ENCODE assay signal across 17 cellular contexts in the genomic region with DNA sequence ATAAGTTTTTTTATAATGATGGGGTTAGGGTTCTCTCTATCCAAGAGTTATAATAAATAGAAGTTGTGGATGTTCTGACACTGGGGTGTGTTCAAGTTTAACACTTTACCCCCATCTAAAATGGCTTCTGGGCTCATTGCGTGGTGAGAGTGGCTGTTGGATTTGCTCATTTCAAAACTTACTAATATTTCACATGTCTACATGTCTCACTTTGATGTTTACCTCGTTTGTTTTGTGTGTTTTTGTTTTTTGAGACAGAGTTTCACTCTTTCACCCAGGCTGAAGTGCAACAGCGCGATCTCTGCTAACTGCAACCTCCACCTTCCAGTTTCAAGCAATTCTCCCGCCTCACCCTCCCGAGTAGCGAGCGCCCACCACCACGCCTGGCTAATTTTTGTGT. TPM values are rescaled to one million over a fixed set of nuclear protein-coding genes. Genes with fewer than 3 reads are reported as not detected.
DNase-seq lines count a peak whose midpoint lies in the region; ATAC-seq, FAIRE-seq and TF ChIP-seq lines count a peak whose summit lies in the region.
"Had no signal": no experiment of that assay in that cellular context is flagged by ENCODE, and none has a peak within 500 bp of the region (broad histone marks: within the 10 kb centered on the region; RNA-seq: fewer than 3 reads in every experiment).

No MANE protein-coding gene starts in this region.

- intact Hi-C loops in activated CD4-positive, alpha-beta T cell treated with anti-CD3 and anti-CD28 coated beads, Interleukin-2, amount 10 ng/mL, durations not matched to agents 24 days and 14 days (cut with micrococcal nuclease) = loop anchor here (5.0 to 10.0 kb wide), 2 partner anchors 64 to 122 kb away; partner anchors contain the start of gene RRP1
- intact Hi-C loops in natural killer cell (cut with micrococcal nuclease) = no loop called here
- intact Hi-C loops in aorta (cut with DNase I) = no loop called here
- intact Hi-C loops in HepG2 (cut with micrococcal nuclease; ENCODE audit: unreplicated experiment) = no loop called here

- no peak for TF ChIP-seq RAD21 in HepG2 (CRISPR knock-in tag; IDR thresholded peaks at IDR 0.05)

- 90 to 91% methylated on average over 9 of the region's 9 CpGs for WGBS in aorta, 2 donors
- WGBS in HepG2 (ENCODE audit: low lambda C conversion rate) = 95% methylated on average over 9 of the region's 9 CpGs

- no peak for ATAC-seq in natural killer cell treated with Interleukin-12 subunit alpha and Interleukin-12 subunit beta and Interleukin-15 and Interleukin-18, amount 100 ng/mL, for 72 hours
- ATAC-seq in natural killer cell (no peak), aorta (ENCODE audit: low FRiP score) (no peak), HepG2 (no peak)
- ATAC-seq in activated CD8-positive, alpha-beta T cell treated with anti-CD3 and anti-CD28 coated beads, Interleukin-2, amount 10 ng/mL, durations not matched to agents 7 days and 5 days = no peak
- ATAC-seq in naive thymus-derived CD8-positive, alpha-beta T cell = no peak

- peaks cover 58% of the 10 kb centered on the region for H3K36me3 Mint-ChIP-seq in activated CD4-positive, alpha-beta T cell treated with anti-CD3 and anti-CD28 coated beads, Interleukin-2, amount 10 ng/mL, durations not matched to agents 24 days and 14 days (ENCODE audit: low read depth)
- peaks cover 24% of the 10 kb centered on the region for H3K36me3 Mint-ChIP-seq in natural killer cell treated with Interleukin-12 subunit alpha and Interleukin-12 subunit beta and Interleukin-15 and Interleukin-18, amount 100 ng/mL, for 72 hours
- no peaks in the 10 kb centered on the region for H3K36me3 Mint-ChIP-seq in natural killer cell
- H3K36me3 Mint-ChIP-seq in activated CD8-positive, alpha-beta T cell treated with anti-CD3 and anti-CD28 coated beads, Interleukin-2, amount 10 ng/mL, durations not matched to agents 7 days and 5 days (ENCODE audit: low read depth) = peaks cover 64% of the 10 kb centered on the region
- H3K36me3 Mint-ChIP-seq in naive thymus-derived CD8-positive, alpha-beta T cell = peaks cover 0 to 58% (median 15%) of the 10 kb centered on the region in 3 donors

- TF ChIP-seq CTCF in natural killer cell (IDR thresholded peaks at IDR 0.05) (no peak), HepG2 (CRISPR knock-in tag; IDR thresholded peaks at IDR 0.05) (no peak)

- H3K4me1 ChIP-seq in aorta (ENCODE audit: control insufficient read depth in 1 of 2, insufficient read depth in 2 of 2, low read length in 2 of 2) = no peaks in the 10 kb centered on the region
- H3K4me1 ChIP-seq in HepG2 (ENCODE audit: insufficient read depth, low read length) = peaks cover 46% of the 10 kb centered on the region

- no peak overlapping the region for H3K4me2 ChIP-seq in HepG2 (ENCODE audit: low read depth, low read length)
- H3K4me2 ChIP-seq: KMS-11 had no signal

- no peak for FAIRE-seq in HepG2 (lab: Jason Lieb, UNC)
- FAIRE-seq: GM19239 had no signal

- no peak overlapping the region for H3K9ac ChIP-seq in HepG2 (ENCODE audit: insufficient read depth, low read depth, low read length)
- H3K9ac ChIP-seq: KMS-11 had no signal

- no peaks in the 10 kb centered on the region for H3K36me3 ChIP-seq in aorta (ENCODE audit: control insufficient read depth in 1 of 2, insufficient read depth in 2 of 2, low read length in 1 of 2)
- peaks cover 10 to 46% of the 10 kb centered on the region in 2 experiments; a peak in 4 of 5 replicates for H3K36me3 ChIP-seq in HepG2 (replicated peaks in 1 of 2; ENCODE audit: control insufficient read depth in 1 of 2, insufficient read depth in 2 of 2, low read length in 2 of 2)

- POLR2A ChIA-PET in activated CD8-positive, alpha-beta T cell treated with anti-CD3 and anti-CD28 coated beads, Interleukin-2, amount 10 ng/mL, durations not matched to agents 7 days and 5 days (lab: Charles Lee) = no interaction called here
- POLR2A ChIA-PET in naive thymus-derived CD8-positive, alpha-beta T cell (lab: Charles Lee) = no interaction called here
- POLR2A ChIA-PET in HepG2 (lab: Yijun Ruan, JAX) = no interaction called here

- BruUV-seq in HepG2 (replicated peaks; lab: Mats Ljungman, UMichigan) = no TSS peak

- no peaks in the 10 kb centered on the region for H3K27me3 Mint-ChIP-seq in activated CD4-positive, alpha-beta T cell treated with anti-CD3 and anti-CD28 coated beads, Interleukin-2, amount 10 ng/mL, durations not matched to agents 24 days and 14 days
- H3K27me3 Mint-ChIP-seq in natural killer cell treated with Interleukin-12 subunit alpha and Interleukin-12 subunit beta and Interleukin-15 and Interleukin-18, amount 100 ng/mL, for 72 hours = no peaks in the 10 kb centered on the region
- no peaks in the 10 kb centered on the region for H3K27me3 Mint-ChIP-seq in natural killer cell (ENCODE audit: low read depth in 2 of 2)
- no peaks in the 10 kb centered on the region for H3K27me3 Mint-ChIP-seq in activated CD8-positive, alpha-beta T cell treated with anti-CD3 and anti-CD28 coated beads, Interleukin-2, amount 10 ng/mL, durations not matched to agents 7 days and 5 days (ENCODE audit: low read depth)
- no peaks in the 10 kb centered on the region for H3K27me3 Mint-ChIP-seq in naive thymus-derived CD8-positive, alpha-beta T cell

- no peaks in the 10 kb centered on the region for H3K9me3 ChIP-seq in aorta (ENCODE audit: control insufficient read depth, low read length)
- H3K9me3 ChIP-seq in HepG2 (ENCODE audit: low read length) = no peaks in the 10 kb centered on the region

- H3K79me2 ChIP-seq in HepG2 (ENCODE audit: insufficient read depth, low read length) = peaks cover 73% of the 10 kb centered on the region

- no peak overlapping the region for H3K4me3 Mint-ChIP-seq in activated CD4-positive, alpha-beta T cell treated with anti-CD3 and anti-CD28 coated beads, Interleukin-2, amount 10 ng/mL, durations not matched to agents 24 days and 14 days
- peak overlapping the region; percentile 20 for H3K4me3 Mint-ChIP-seq in natural killer cell treated with Interleukin-12 subunit alpha and Interleukin-12 subunit beta and Interleukin-15 and Interleukin-18, amount 100 ng/mL, for 72 hours
- no peak overlapping the region for H3K4me3 Mint-ChIP-seq in natural killer cell
- no peak overlapping the region for H3K4me3 Mint-ChIP-seq in activated CD8-positive, alpha-beta T cell treated with anti-CD3 and anti-CD28 coated beads, Interleukin-2, amount 10 ng/mL, durations not matched to agents 7 days and 5 days
- H3K4me3 Mint-ChIP-seq in naive thymus-derived CD8-positive, alpha-beta T cell = no peak overlapping the region

- H2AFZ ChIP-seq in HepG2 (ENCODE audit: low read length) = no peak overlapping the region

- CTCF ChIA-PET in activated CD8-positive, alpha-beta T cell treated with anti-CD3 and anti-CD28 coated beads, Interleukin-2, amount 10 ng/mL, durations not matched to agents 7 days and 5 days (lab: Charles Lee) = interaction anchor here (1.5 kb wide), 1 partner anchor 14 kb away, joined by 3 read pairs; no protein-coding TSS in a partner anchor
- CTCF ChIA-PET in HepG2 (lab: Yijun Ruan, JAX; ENCODE audit: low intra/inter-chr PET ratio, low total read pairs) = no interaction called here

- TF ChIP-seq EP300 in HepG2 (IDR thresholded peaks at IDR 0.05; ENCODE audit: low read depth in 2 of 2, low read length in 2 of 2) = no peak
- TF ChIP-seq EP300 in HepG2 (CRISPR knock-in tag; IDR thresholded peaks at IDR 0.05; ENCODE audit: borderline replicate concordance) = no peak

- no peak for DNase-seq in activated CD4-positive, alpha-beta T cell treated with anti-CD3 and anti-CD28 coated beads, Interleukin-2, amount 10 ng/mL, durations not matched to agents 24 days and 14 days
- DNase-seq in activated CD4-positive, alpha-beta T cell treated with anti-CD3 and anti-CD28 coated beads for 1 hour = no peak
- no peak for DNase-seq in natural killer cell treated with Interleukin-12 subunit alpha and Interleukin-12 subunit beta and Interleukin-15 and Interleukin-18, amount 100 ng/mL, for 72 hours (ENCODE audit: low spot score)
- DNase-seq in natural killer cell (no peak), aorta (no peak), HepG2 (ENCODE audit: low spot score) (no peak)
- no peak for DNase-seq in activated CD8-positive, alpha-beta T cell treated with anti-CD3 and anti-CD28 coated beads, Interleukin-2, amount 10 ng/mL, durations not matched to agents 7 days and 5 days
- DNase-seq in naive thymus-derived CD8-positive, alpha-beta T cell = no peak
- DNase-seq: 8988T, GF-D8, NCI-H1048, NCI-H1436 treated with DMSO at 0.1 percent for 48 hours, NCI-H2081, NCI-H748 treated with DMSO at 0.1 percent for 48 hours, OCI-M1 had no signal

- H3K4me3 ChIP-seq in aorta (ENCODE audit: low read length in 2 of 2) (no peak overlapping the region), HepG2 (replicated peaks in 1 of 3; ENCODE audit: insufficient read depth in 1 of 3, low read depth in 2 of 3, low read length in 3 of 3) (no peak overlapping the region)

- H3K27ac ChIP-seq in aorta (ENCODE audit: low read depth in 1 of 2, low read length in 2 of 2) (no peak overlapping the region), HepG2 (ENCODE audit: extremely low read length, insufficient read depth, low read length) (no peak overlapping the region)
- H3K27ac ChIP-seq: KMS-11 had no signal

- no peaks in the 10 kb centered on the region for H3K9me3 Mint-ChIP-seq in activated CD4-positive, alpha-beta T cell treated with anti-CD3 and anti-CD28 coated beads, Interleukin-2, amount 10 ng/mL, durations not matched to agents 24 days and 14 days
- peaks cover 5% of the 10 kb centered on the region for H3K9me3 Mint-ChIP-seq in natural killer cell treated with Interleukin-12 subunit alpha and Interleukin-12 subunit beta and Interleukin-15 and Interleukin-18, amount 100 ng/mL, for 72 hours
- no peaks in the 10 kb centered on the region for H3K9me3 Mint-ChIP-seq in natural killer cell
- H3K9me3 Mint-ChIP-seq in activated CD8-positive, alpha-beta T cell treated with anti-CD3 and anti-CD28 coated beads, Interleukin-2, amount 10 ng/mL, durations not matched to agents 7 days and 5 days (ENCODE audit: insufficient read depth) = no peaks in the 10 kb centered on the region
- no peaks in the 10 kb centered on the region for H3K9me3 Mint-ChIP-seq in naive thymus-derived CD8-positive, alpha-beta T cell

- H3K27me3 ChIP-seq in aorta (ENCODE audit: control insufficient read depth in 1 of 2, insufficient read depth in 2 of 2, low read length in 1 of 2) (no peaks in the 10 kb centered on the region), HepG2 (ENCODE audit: control insufficient read depth in 1 of 2, insufficient read depth in 2 of 2, low read length in 2 of 2) (no peaks in the 10 kb centered on the region)

- peaks cover 52% of the 10 kb centered on the region for H3K4me1 Mint-ChIP-seq in activated CD4-positive, alpha-beta T cell treated with anti-CD3 and anti-CD28 coated beads, Interleukin-2, amount 10 ng/mL, durations not matched to agents 24 days and 14 days
- peaks cover 40 to 55% of the 10 kb centered on the region in 2 donors for H3K4me1 Mint-ChIP-seq in natural killer cell treated with Interleukin-12 subunit alpha and Interleukin-12 subunit beta and Interleukin-15 and Interleukin-18, amount 100 ng/mL, for 72 hours (ENCODE audit: low read depth in 2 of 2)
- peaks cover 42 to 49% of the 10 kb centered on the region in 2 donors for H3K4me1 Mint-ChIP-seq in natural killer cell
- peaks cover 60% of the 10 kb centered on the region for H3K4me1 Mint-ChIP-seq in activated CD8-positive, alpha-beta T cell treated with anti-CD3 and anti-CD28 coated beads, Interleukin-2, amount 10 ng/mL, durations not matched to agents 7 days and 5 days (ENCODE audit: low read depth)
- H3K4me1 Mint-ChIP-seq in naive thymus-derived CD8-positive, alpha-beta T cell = peaks cover 29 to 74% (median 69%) of the 10 kb centered on the region in 4 donors

- in situ Hi-C loops in HepG2 (cut with HindIII; ENCODE audit: extremely low pct_ligation_motif_present, low pct_unique_long_range_greater_than_20kb) = no loop called here

- H4K20me1 ChIP-seq in HepG2 (ENCODE audit: insufficient read depth, low read length) = peaks cover 2% of the 10 kb centered on the region; the same call in 1 of the 2 replicates

- no peak for TF ChIP-seq POLR2A in HepG2 (IDR thresholded peaks at IDR 0.05; ENCODE audit: insufficient read depth in 1 of 2, low read depth in 2 of 2, low read length in 2 of 2)

- peak overlapping the region; percentile 39 for H3K27ac Mint-ChIP-seq in activated CD4-positive, alpha-beta T cell treated with anti-CD3 and anti-CD28 coated beads, Interleukin-2, amount 10 ng/mL, durations not matched to agents 24 days and 14 days
- H3K27ac Mint-ChIP-seq in natural killer cell treated with Interleukin-12 subunit alpha and Interleukin-12 subunit beta and Interleukin-15 and Interleukin-18, amount 100 ng/mL, for 72 hours = peak overlapping the region in 1 of 2 donors; percentile 31
- H3K27ac Mint-ChIP-seq in natural killer cell = no peak overlapping the region
- peak overlapping the region; percentile 72 for H3K27ac Mint-ChIP-seq in activated CD8-positive, alpha-beta T cell treated with anti-CD3 and anti-CD28 coated beads, Interleukin-2, amount 10 ng/mL, durations not matched to agents 7 days and 5 days
- H3K27ac Mint-ChIP-seq in naive thymus-derived CD8-positive, alpha-beta T cell = peak overlapping the region in 7 of 10 donors; percentile 29 to 71 (median 61)

RNA-seq across cellular contexts. Expression of gene RRP1B, which starts 3.7 kb away (rescaled TPM):
- total RNA-seq in activated CD4-positive, alpha-beta T cell treated with anti-CD3 and anti-CD28 coated beads, Interleukin-2, amount 10 ng/mL, durations not matched to agents 24 days and 14 days = 82.8 and 83.6 TPM in 2 replicates
- total RNA-seq in natural killer cell treated with Interleukin-12 subunit alpha and Interleukin-12 subunit beta and Interleukin-15 and Interleukin-18, amount 100 ng/mL, for 72 hours = 10 to 100 TPM; 38.3 to 81.8 TPM
- 10 to 100 TPM; 18.1 to 28.4 (median 25.0) TPM for total RNA-seq in natural killer cell
- total RNA-seq in activated CD8-positive, alpha-beta T cell treated with anti-CD3 and anti-CD28 coated beads, Interleukin-2, amount 10 ng/mL, durations not matched to agents 7 days and 5 days = 10 to 100 TPM; 57.5 to 58.3 TPM
- 10 to 100 TPM; 39.6 to 39.9 TPM for total RNA-seq in naive thymus-derived CD8-positive, alpha-beta T cell
- polyA plus RNA-seq in naive thymus-derived CD8-positive, alpha-beta T cell = 10 to 100 TPM; 29.0 to 48.4 (median 36.1) TPM
- 10 to 100 TPM; 15.9 to 16.4 TPM for total RNA-seq in aorta
- polyA plus RNA-seq in aorta = 1 to 10 TPM; 4.9 to 5.9 TPM
- total RNA-seq in HepG2 (2016; rRNA removed; fragmentation: Illumina TruSeq; extraction: Trizol) = 46.2 and 58.2 TPM in 2 replicates
- 4.4 and 4.5 TPM in 2 replicates for total RNA-seq in HepG2 (2016; cell fraction: cytosol; rRNA removed; fragmentation: Illumina TruSeq; extraction: Trizol; ENCODE audit: low read depth)
- 45.9 and 49.4 TPM in 2 replicates for total RNA-seq in HepG2 (2016; cell fraction: insoluble cytoplasmic fraction; rRNA removed; fragmentation: Illumina TruSeq; extraction: Trizol)
- total RNA-seq in HepG2 (2016; cell fraction: membrane; rRNA removed; fragmentation: Illumina TruSeq; extraction: Trizol) = 16.5 and 16.9 TPM in 2 replicates
- total RNA-seq in HepG2 (2016; cell fraction: nucleus; rRNA removed; fragmentation: Illumina TruSeq; extraction: Trizol) = 28.8 and 31.8 TPM in 2 replicates
- polyA plus RNA-seq in HepG2 (2011; rRNA removed) = 16.3 TPM in 2 replicates
- polyA plus RNA-seq in HepG2 (2011; cell fraction: cytosol; rRNA removed) = 10.6 and 12.2 TPM in 2 replicates
- 17.2 and 19.0 TPM in 2 replicates for polyA plus RNA-seq in HepG2 (2011; cell fraction: nucleus; rRNA removed)
- 19.7 and 22.4 TPM in 2 replicates for polyA plus RNA-seq in HepG2 (2012)
- 1.9 and 2.3 TPM in 2 replicates for polyA plus RNA-seq in HepG2 (2016; cell fraction: cytosol; fragmentation: Illumina TruSeq; extraction: Trizol; ENCODE audit: low read depth)
- 45.7 and 50.1 TPM in 2 replicates for polyA plus RNA-seq in HepG2 (2016; cell fraction: insoluble cytoplasmic fraction; fragmentation: Illumina TruSeq; extraction: Trizol; ENCODE audit: low read depth)
- 7.9 and 8.4 TPM in 2 replicates for polyA plus RNA-seq in HepG2 (2016; cell fraction: membrane; fragmentation: Illumina TruSeq; extraction: Trizol; ENCODE audit: low read depth)
- polyA plus RNA-seq in HepG2 (2016; cell fraction: nucleus; fragmentation: Illumina TruSeq; extraction: Trizol; ENCODE audit: insufficient read depth, low read depth) = 52.6 and 53.3 TPM in 2 replicates
- polyA minus RNA-seq in HepG2 (2011; rRNA and poly(A)+ RNA removed; ENCODE audit: low replicate concordance) = 26.5 and 39.4 TPM in 2 replicates
- polyA minus RNA-seq in HepG2 (2011; cell fraction: cytosol; rRNA and poly(A)+ RNA removed) = 23.0 and 23.7 TPM in 2 replicates
- polyA minus RNA-seq in HepG2 (2011; cell fraction: nucleus; rRNA and poly(A)+ RNA removed) = 12.1 and 17.0 TPM in 2 replicates

RNA-seq across cellular contexts. Expression of gene HSF2BP, which starts 3.7 kb away (rescaled TPM):
- 1.3 TPM in 2 replicates for total RNA-seq in activated CD4-positive, alpha-beta T cell treated with anti-CD3 and anti-CD28 coated beads, Interleukin-2, amount 10 ng/mL, durations not matched to agents 24 days and 14 days
- total RNA-seq in natural killer cell treated with Interleukin-12 subunit alpha and Interleukin-12 subunit beta and Interleukin-15 and Interleukin-18, amount 100 ng/mL, for 72 hours = 1 to 10 TPM in 1 of 2 donors, under 1 TPM in 1; 0.29 to 1.2 TPM
- total RNA-seq in natural killer cell (under 1 TPM in 2 of 3 donors, not detected in 1; 0.33 to 0.39 TPM), aorta (under 1 TPM in 1 of 2 donors, not detected in 1; 0.51 TPM), HepG2 (2016; rRNA removed; fragmentation: Illumina TruSeq; extraction: Trizol) (1.6 and 2.2 TPM in 2 replicates)
- total RNA-seq in activated CD8-positive, alpha-beta T cell treated with anti-CD3 and anti-CD28 coated beads, Interleukin-2, amount 10 ng/mL, durations not matched to agents 7 days and 5 days = under 1 TPM; 0.18 to 0.24 TPM
- under 1 TPM; 0.66 to 0.68 TPM for total RNA-seq in naive thymus-derived CD8-positive, alpha-beta T cell
- under 1 TPM; 0.22 to 0.64 (median 0.29) TPM for polyA plus RNA-seq in naive thymus-derived CD8-positive, alpha-beta T cell
- polyA plus RNA-seq in aorta (not detected), HepG2 (2011; rRNA removed) (0.63 and 0.67 TPM in 2 replicates)
- 2.9 and 3.0 TPM in 2 replicates for total RNA-seq in HepG2 (2016; cell fraction: cytosol; rRNA removed; fragmentation: Illumina TruSeq; extraction: Trizol; ENCODE audit: low read depth)
- 1.8 and 2.1 TPM in 2 replicates for total RNA-seq in HepG2 (2016; cell fraction: insoluble cytoplasmic fraction; rRNA removed; fragmentation: Illumina TruSeq; extraction: Trizol)
- 1.7 and 2.1 TPM in 2 replicates for total RNA-seq in HepG2 (2016; cell fraction: membrane; rRNA removed; fragmentation: Illumina TruSeq; extraction: Trizol)
- 1.6 and 2.4 TPM in 2 replicates for total RNA-seq in HepG2 (2016; cell fraction: nucleus; rRNA removed; fragmentation: Illumina TruSeq; extraction: Trizol)
- 0.68 and 0.87 TPM in 2 replicates for polyA plus RNA-seq in HepG2 (2011; cell fraction: cytosol; rRNA removed)
- 0.98 and 1.1 TPM in 2 replicates for polyA plus RNA-seq in HepG2 (2011; cell fraction: nucleus; rRNA removed)
- 0.92 and 0.95 TPM in 2 replicates for polyA plus RNA-seq in HepG2 (2012)
- polyA plus RNA-seq in HepG2 (2016; cell fraction: cytosol; fragmentation: Illumina TruSeq; extraction: Trizol; ENCODE audit: low read depth) = 0.49 and 0.50 TPM in 2 replicates
- polyA plus RNA-seq in HepG2 (2016; cell fraction: insoluble cytoplasmic fraction; fragmentation: Illumina TruSeq; extraction: Trizol; ENCODE audit: low read depth) = 1.4 and 1.6 TPM in 2 replicates
- polyA plus RNA-seq in HepG2 (2016; cell fraction: membrane; fragmentation: Illumina TruSeq; extraction: Trizol; ENCODE audit: low read depth) = 0.49 and 0.94 TPM in 2 replicates
- polyA plus RNA-seq in HepG2 (2016; cell fraction: nucleus; fragmentation: Illumina TruSeq; extraction: Trizol; ENCODE audit: insufficient read depth, low read depth) = 0.75 and 1.5 TPM in 2 replicates
- polyA minus RNA-seq in HepG2 (2011; rRNA and poly(A)+ RNA removed; ENCODE audit: low replicate concordance) = 0.48 and 3.0 TPM in 2 replicates
- polyA minus RNA-seq in HepG2 (2011; cell fraction: cytosol; rRNA and poly(A)+ RNA removed) = 0.69 TPM in 1 of 2 replicates, not detected in the other
- polyA minus RNA-seq in HepG2 (2011; cell fraction: nucleus; rRNA and poly(A)+ RNA removed) = 3.1 and 4.4 TPM in 2 replicates

RNA-seq across cellular contexts. Expression of gene PDXK, which starts 55.9 kb away (rescaled TPM):
- total RNA-seq in activated CD4-positive, alpha-beta T cell treated with anti-CD3 and anti-CD28 coated beads, Interleukin-2, amount 10 ng/mL, durations not matched to agents 24 days and 14 days = 138 and 152 TPM in 2 replicates
- total RNA-seq in natural killer cell treated with Interleukin-12 subunit alpha and Interleukin-12 subunit beta and Interleukin-15 and Interleukin-18, amount 100 ng/mL, for 72 hours = 100 to 1,000 TPM in 1 of 2 donors, 10 to 100 TPM in 1; 98.1 to 136 TPM
- total RNA-seq in natural killer cell (10 to 100 TPM; 73.8 to 77.0 (median 74.6) TPM), aorta (10 to 100 TPM; 90.7 to 94.4 TPM), HepG2 (2016; rRNA removed; fragmentation: Illumina TruSeq; extraction: Trizol) (114 and 151 TPM in 2 replicates)
- total RNA-seq in activated CD8-positive, alpha-beta T cell treated with anti-CD3 and anti-CD28 coated beads, Interleukin-2, amount 10 ng/mL, durations not matched to agents 7 days and 5 days = 100 to 1,000 TPM in 1 of 2 experiments, 10 to 100 TPM in 1; 94.5 to 100 TPM
- total RNA-seq in naive thymus-derived CD8-positive, alpha-beta T cell = 10 to 100 TPM; 56.3 to 60.6 TPM
- polyA plus RNA-seq in naive thymus-derived CD8-positive, alpha-beta T cell = 10 to 100 TPM; 27.1 to 36.0 (median 29.6) TPM
- polyA plus RNA-seq in aorta (10 to 100 TPM; 25.8 to 38.2 TPM), HepG2 (2011; rRNA removed) (165 and 184 TPM in 2 replicates)
- total RNA-seq in HepG2 (2016; cell fraction: cytosol; rRNA removed; fragmentation: Illumina TruSeq; extraction: Trizol; ENCODE audit: low read depth) = 28.6 and 35.2 TPM in 2 replicates
- total RNA-seq in HepG2 (2016; cell fraction: insoluble cytoplasmic fraction; rRNA removed; fragmentation: Illumina TruSeq; extraction: Trizol) = 115 and 149 TPM in 2 replicates
- total RNA-seq in HepG2 (2016; cell fraction: membrane; rRNA removed; fragmentation: Illumina TruSeq; extraction: Trizol) = 62.0 and 68.5 TPM in 2 replicates
- total RNA-seq in HepG2 (2016; cell fraction: nucleus; rRNA removed; fragmentation: Illumina TruSeq; extraction: Trizol) = 61.1 and 71.3 TPM in 2 replicates
- 146 and 162 TPM in 2 replicates for polyA plus RNA-seq in HepG2 (2011; cell fraction: cytosol; rRNA removed)
- polyA plus RNA-seq in HepG2 (2011; cell fraction: nucleus; rRNA removed) = 215 and 264 TPM in 2 replicates
- 82.4 and 87.9 TPM in 2 replicates for polyA plus RNA-seq in HepG2 (2012)
- 45.4 and 55.7 TPM in 2 replicates for polyA plus RNA-seq in HepG2 (2016; cell fraction: cytosol; fragmentation: Illumina TruSeq; extraction: Trizol; ENCODE audit: low read depth)
- polyA plus RNA-seq in HepG2 (2016; cell fraction: insoluble cytoplasmic fraction; fragmentation: Illumina TruSeq; extraction: Trizol; ENCODE audit: low read depth) = 135 and 141 TPM in 2 replicates
- 56.2 and 56.5 TPM in 2 replicates for polyA plus RNA-seq in HepG2 (2016; cell fraction: membrane; fragmentation: Illumina TruSeq; extraction: Trizol; ENCODE audit: low read depth)
- 113 and 114 TPM in 2 replicates for polyA plus RNA-seq in HepG2 (2016; cell fraction: nucleus; fragmentation: Illumina TruSeq; extraction: Trizol; ENCODE audit: insufficient read depth, low read depth)
- 159 and 241 TPM in 2 replicates for polyA minus RNA-seq in HepG2 (2011; rRNA and poly(A)+ RNA removed; ENCODE audit: low replicate concordance)
- polyA minus RNA-seq in HepG2 (2011; cell fraction: cytosol; rRNA and poly(A)+ RNA removed) = 48.1 and 61.1 TPM in 2 replicates
- polyA minus RNA-seq in HepG2 (2011; cell fraction: nucleus; rRNA and poly(A)+ RNA removed) = 60.5 and 61.0 TPM in 2 replicates

Comparison
In these comparisons a context has a peak if more than half of its experiments do, and no peak if none do; other contexts are left out.
1. H3K27ac Mint-ChIP-seq: peak in activated CD4-positive, alpha-beta T cell treated with anti-CD3 and anti-CD28 coated beads, Interleukin-2, amount 10 ng/mL, durations not matched to agents 24 days and 14 days (single experiment), activated CD8-positive, alpha-beta T cell treated with anti-CD3 and anti-CD28 coated beads, Interleukin-2, amount 10 ng/mL, durations not matched to agents 7 days and 5 days (single experiment) and naive thymus-derived CD8-positive, alpha-beta T cell (7 of 10); none in natural killer cell (0 of 2).